15 cellular contexts compared by ENCODE assay signal in the genomic region with DNA sequence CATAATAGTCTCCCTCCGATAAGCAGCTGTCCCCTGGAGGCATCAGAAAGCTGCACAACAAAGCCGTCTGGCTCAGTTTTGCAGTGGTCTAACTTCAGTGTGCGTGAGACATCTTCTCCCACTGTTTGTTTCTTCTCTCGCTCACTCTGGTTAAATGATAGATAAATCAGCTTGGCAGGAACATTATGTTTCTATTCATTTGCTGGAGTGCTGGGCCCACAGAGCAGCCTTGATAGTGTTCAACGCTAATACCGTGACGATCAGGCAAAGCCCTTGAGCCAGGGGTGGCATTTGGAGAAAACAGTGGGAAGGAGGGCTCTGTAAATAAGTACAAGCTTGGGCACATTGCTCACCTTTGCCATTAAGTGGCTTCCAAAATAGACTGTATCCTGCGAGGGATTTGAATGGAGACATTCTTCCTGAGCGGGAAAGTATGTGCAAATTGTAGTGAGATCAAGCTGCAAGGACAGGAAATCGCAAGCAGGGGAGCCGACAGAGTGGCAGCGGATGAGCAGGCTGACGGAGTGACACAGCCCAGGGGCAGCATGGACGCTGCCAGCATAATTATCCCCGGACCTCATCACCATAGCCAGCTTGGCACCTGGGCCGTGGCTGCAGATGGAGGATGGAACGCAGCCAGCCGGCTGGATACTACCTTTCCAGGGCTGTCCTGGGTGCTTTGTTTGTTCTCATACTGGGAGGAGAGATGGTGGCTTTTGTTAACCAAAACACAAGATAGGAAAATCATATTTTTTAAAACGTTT.
DNase-seq lines count a peak whose midpoint lies in the region; ATAC-seq and TF ChIP-seq lines count a peak whose summit lies in the region.
"Had no signal": no experiment of that assay in that cellular context is flagged by ENCODE, and none has a peak within 500 bp of the region (broad histone marks: within the 10 kb centered on the region; RNA-seq: fewer than 3 reads in every experiment).

No MANE protein-coding gene starts in this region.

- H3K36me3 ChIP-seq in A673 (ENCODE audit: insufficient read depth, low read length, poor library complexity, severe bottlenecking) (no peaks in the 10 kb centered on the region), SJCRH30 (no peaks in the 10 kb centered on the region), left ventricle myocardium inferior (no peaks in the 10 kb centered on the region)

- DNase-seq in A673 (ENCODE audit: low spot score) (peak; percentile 35), NCI-H128 (lab: John Stamatoyannopoulos, UW; ENCODE audit: unreplicated experiment) (peak; percentile 33), SJCRH30 (peak; percentile 46 to 60), left ventricle myocardium inferior (peak; percentile 45), hepatic stellate cell (ENCODE audit: low spot score) (no peak), islet precursor cell (no peak), DMS53 treated with DMSO at 0.1 percent for 48 hours (lab: John Stamatoyannopoulos, UW; ENCODE audit: unreplicated experiment) (no peak)
- DNase-seq: erythroblast; natural killer cell; NCI-H1048; stimulated activated CD4-positive, alpha-beta T cell treated with anti-CD3 and anti-CD28 coated beads, Interleukin-2, amount 100 ng/mL, for 48 hours had no signal

- H3K4me1 ChIP-seq in A673 (ENCODE audit: insufficient read depth, low read length, poor library complexity, severe bottlenecking): peaks cover 6% of the 10 kb centered on the region
- peaks cover 18% of the 10 kb centered on the region for H3K4me1 ChIP-seq in SJCRH30
- H3K4me1 ChIP-seq in left ventricle myocardium inferior: no peaks in the 10 kb centered on the region

- intact Hi-C loops in A673 (cut with micrococcal nuclease; ENCODE audit: unreplicated experiment) (no loop called here), left ventricle myocardium inferior (cut with micrococcal nuclease) (no loop called here)

- POLR2A ChIA-PET in A673 (lab: Charles Lee; ENCODE audit: low non-redundant PET): no interaction called here

- CTCF ChIA-PET in A673 (lab: Charles Lee): no interaction called here

- TF ChIP-seq CTCF in A673 (conservative IDR thresholded peaks at IDR 0.05; ENCODE audit: low read depth, low read length) (no peak), left ventricle myocardium inferior (IDR thresholded peaks at IDR 0.05; ENCODE audit: borderline replicate concordance) (no peak)

- no peaks in the 10 kb centered on the region for H3K27me3 ChIP-seq in A673 (replicated peaks; ENCODE audit: insufficient read depth, low read depth, low read length, poor library complexity)
- no peaks in the 10 kb centered on the region for H3K27me3 ChIP-seq in SJCRH30
- H3K27me3 ChIP-seq in left ventricle myocardium inferior (ENCODE audit: low read depth): no peaks in the 10 kb centered on the region

- H3K9me3 ChIP-seq in A673 (ENCODE audit: low read depth, low read length, poor library complexity, severe bottlenecking): no peaks in the 10 kb centered on the region
- no peaks in the 10 kb centered on the region for H3K9me3 ChIP-seq in SJCRH30 (replicated peaks)
- peaks cover 5% of the 10 kb centered on the region for H3K9me3 ChIP-seq in left ventricle myocardium inferior (replicated peaks)

- ATAC-seq in GM21723 (IDR thresholded peaks at IDR 0.05; ENCODE audit: unreplicated experiment): no peak
- ATAC-seq: activated CD4-positive, CD25-positive, alpha-beta regulatory T cell treated with anti-CD3 and anti-CD28 coated beads, Interleukin-2, amount 50 U/mL, for 24 hours; activated T-helper 17 cell treated with anti-CD3 and anti-CD28 coated beads, Interleukin-2, amount 50 U/mL, for 72 hours; K562; natural killer cell had no signal

- BruUV-seq in A673 (replicated peaks; lab: Mats Ljungman, UMichigan): no TSS peak

- no peak overlapping the region for H3K4me3 ChIP-seq in A673 (ENCODE audit: low read depth, low read length, poor library complexity, severe bottlenecking)
- peak overlapping the region; percentile 33 for H3K4me3 ChIP-seq in SJCRH30
- peak overlapping the region; percentile 31 for H3K4me3 ChIP-seq in left ventricle myocardium inferior
- H3K4me3 ChIP-seq: K562 had no signal

- H3K27ac ChIP-seq in A673 (ENCODE audit: low read depth, low read length, poor library complexity, severe bottlenecking): no peak overlapping the region
- peak overlapping the region; percentile 66 for H3K27ac ChIP-seq in SJCRH30
- H3K27ac ChIP-seq in left ventricle myocardium inferior (replicated peaks): peak overlapping the region; percentile 72

Comparison
In these comparisons a context has a peak if more than half of its experiments do, and no peak if none do; other contexts are left out.
1. DNase-seq: peak in A673 (single experiment), NCI-H128 (single experiment), SJCRH30 (2 of 2) and left ventricle myocardium inferior (single experiment); none in hepatic stellate cell (single experiment), islet precursor cell (single experiment) and DMS53 treated with DMSO at 0.1 percent for 48 hours (single experiment).